Comparison of ENCODE assay signal across 32 cellular contexts in the genomic region with DNA sequence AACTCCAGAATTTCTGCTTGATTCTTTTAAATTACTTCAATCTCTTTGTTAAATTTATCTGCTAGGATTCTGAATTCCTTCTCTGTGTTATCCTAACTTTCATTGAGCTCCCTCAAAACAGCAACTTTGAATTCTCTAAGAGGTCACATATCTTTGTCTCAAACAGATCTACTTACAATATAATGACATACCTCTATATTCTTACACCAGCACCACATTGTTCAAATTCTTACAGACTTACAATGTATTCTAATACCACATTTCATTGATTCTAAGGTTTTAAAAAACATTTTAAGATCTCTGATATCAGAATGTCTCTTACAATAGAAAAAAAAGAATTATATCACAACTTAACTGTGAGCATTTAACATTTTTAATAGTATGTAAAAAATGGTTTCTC.
"Had no signal": no experiment of that assay in that cellular context is flagged by ENCODE, and none has a peak within 500 bp of the region (broad histone marks: within the 10 kb centered on the region; RNA-seq: fewer than 3 reads in every experiment).

No MANE protein-coding gene starts in this region.

- H3K4me3 Mint-ChIP-seq: activated CD4-positive, alpha-beta memory T cell treated with anti-CD3 and anti-CD28 coated beads, Interleukin-2, amount 10 ng/mL, durations not matched to agents 7 days and 5 days; activated CD4-positive, alpha-beta T cell treated with anti-CD3 and anti-CD28 coated beads, Interleukin-2, amount 10 ng/mL, durations not matched to agents 7 days and 5 days; activated naive CD4-positive, alpha-beta T cell treated with anti-CD3 and anti-CD28 coated beads, Interleukin-2, amount 50 U/mL, for 24 hours; activated naive CD8-positive, alpha-beta T cell treated with anti-CD3 and anti-CD28 coated beads, Interleukin-2, amount 50 U/mL, for 24 hours; activated T-cell treated with anti-CD3 and anti-CD28 coated beads, Interleukin-2, amount 50 U/mL, for 4 hours; effector memory CD8-positive, alpha-beta T cell; mesothelial cell of epicardium; naive B cell; nephron progenitor cell; stimulated activated effector memory CD8-positive, alpha-beta T cell treated with anti-CD3 and anti-CD28 coated beads, Interleukin-12 subunit alpha, Interleukin-12 subunit beta, amount 100 ng/mL, for 72 hours; stimulated activated naive CD8-positive, alpha-beta T cell treated with anti-CD3 and anti-CD28 coated beads, Interleukin-15, Interleukin-2, amounts not matched to agents 100 ng/mL and 50 ng/mL, for 24 hours; T-helper 17 cell; type B pancreatic cell; WTC11 had no signal

- H3K9me3 Mint-ChIP-seq: activated CD4-positive, alpha-beta memory T cell treated with anti-CD3 and anti-CD28 coated beads, Interleukin-2, amount 10 ng/mL, durations not matched to agents 7 days and 5 days; activated CD4-positive, alpha-beta T cell treated with anti-CD3 and anti-CD28 coated beads, Interleukin-2, amount 10 ng/mL, durations not matched to agents 7 days and 5 days; activated T-cell treated with anti-CD3 and anti-CD28 coated beads, Interleukin-2, amount 50 U/mL, for 4 hours; activated T-helper 2 cell treated with anti-CD3 and anti-CD28 coated beads, Interferon-gamma antibody, Interleukin-2, Interleukin-4, amounts not matched to agents 10 μg/mL and 5 μg/mL and 100 μg/mL, durations not matched to agents 14 hours and 24 hours and 36 hours; stimulated activated effector memory CD8-positive, alpha-beta T cell treated with anti-CD3 and anti-CD28 coated beads, Interleukin-12 subunit alpha, Interleukin-12 subunit beta, amount 100 ng/mL, for 72 hours; type B pancreatic cell had no signal

- FAIRE-seq: endothelial cell of umbilical vein had no signal

- H3K4me1 ChIP-seq: gastroesophageal sphincter, uterus had no signal

- H3K4me1 Mint-ChIP-seq: activated CD4-positive, alpha-beta memory T cell treated with anti-CD3 and anti-CD28 coated beads, Interleukin-2, amount 10 ng/mL, durations not matched to agents 7 days and 5 days; activated CD4-positive, alpha-beta T cell treated with anti-CD3 and anti-CD28 coated beads, Interleukin-2, amount 10 ng/mL, durations not matched to agents 7 days and 5 days; activated naive CD4-positive, alpha-beta T cell treated with anti-CD3 and anti-CD28 coated beads, Interleukin-2, amount 50 U/mL, for 24 hours; activated naive CD8-positive, alpha-beta T cell treated with anti-CD3 and anti-CD28 coated beads, Interleukin-2, amount 50 U/mL, for 24 hours; mesothelial cell of epicardium; naive B cell; nephron progenitor cell; stimulated activated effector memory CD8-positive, alpha-beta T cell treated with anti-CD3 and anti-CD28 coated beads, Interleukin-12 subunit alpha, Interleukin-12 subunit beta, amount 100 ng/mL, for 72 hours; T-helper 17 cell; WTC11 had no signal

- H3K9me3 ChIP-seq: neutrophil, uterus had no signal

- ATAC-seq: activated naive CD8-positive, alpha-beta T cell treated with anti-CD3 and anti-CD28 coated beads, Interleukin-2, amount 50 U/mL, for 24 hours; activated T-cell treated with anti-CD3 and anti-CD28 coated beads, Interleukin-2, amount 50 U/mL, for 4 hours; effector memory CD8-positive, alpha-beta T cell; gastroesophageal sphincter; left colon; sciatic nerve; stimulated activated effector memory CD8-positive, alpha-beta T cell treated with anti-CD3 and anti-CD28 coated beads, Interleukin-12 subunit alpha, Interleukin-12 subunit beta, amount 100 ng/mL, for 72 hours; T-helper 17 cell; WTC11 had no signal

- H3K4me3 ChIP-seq: gastroesophageal sphincter, uterus had no signal

- H3K27ac ChIP-seq: gastroesophageal sphincter, neutrophil, uterus had no signal

- H3K36me3 ChIP-seq: gastroesophageal sphincter, neutrophil, uterus had no signal

- H3K27me3 Mint-ChIP-seq: activated CD4-positive, alpha-beta memory T cell treated with anti-CD3 and anti-CD28 coated beads, Interleukin-2, amount 10 ng/mL, durations not matched to agents 7 days and 5 days; activated CD4-positive, alpha-beta T cell treated with anti-CD3 and anti-CD28 coated beads, Interleukin-2, amount 10 ng/mL, durations not matched to agents 7 days and 5 days; activated naive CD8-positive, alpha-beta T cell treated with anti-CD3 and anti-CD28 coated beads, Interleukin-2, amount 50 U/mL, for 24 hours; effector memory CD8-positive, alpha-beta T cell; naive B cell; T-helper 17 cell; type B pancreatic cell had no signal

- DNase-seq: activated CD4-positive, alpha-beta memory T cell treated with anti-CD3 and anti-CD28 coated beads, Interleukin-2, amount 10 ng/mL, durations not matched to agents 7 days and 5 days; activated CD4-positive, alpha-beta T cell treated with anti-CD3 and anti-CD28 coated beads for 1 hour; activated CD4-positive, alpha-beta T cell treated with anti-CD3 and anti-CD28 coated beads, Interleukin-2, amount 10 ng/mL, durations not matched to agents 7 days and 5 days; activated CD8-positive, alpha-beta memory T cell treated with anti-CD3 and anti-CD28 coated beads, Interleukin-2, amount 50 U/mL, for 48 hours; activated naive CD8-positive, alpha-beta T cell treated with anti-CD3 and anti-CD28 coated beads, Interleukin-2, amount 50 U/mL, for 24 hours; activated T-cell treated with anti-CD3 and anti-CD28 coated beads, Interleukin-2, amount 50 U/mL, for 4 hours; amygdala; cortex of kidney; effector memory CD8-positive, alpha-beta T cell; hippocampal formation; kidney; left colon; mammary epithelial cell; naive B cell; nephron progenitor cell; small intestine; stimulated activated CD4-positive, alpha-beta T cell treated with anti-CD3 and anti-CD28 coated beads, Interleukin-4, amount 100 ng/mL, for 24 hours; substantia nigra; T-helper 17 cell; T1000; uterus had no signal

- H3K27ac Mint-ChIP-seq: activated CD4-positive, alpha-beta memory T cell treated with anti-CD3 and anti-CD28 coated beads, Interleukin-2, amount 10 ng/mL, durations not matched to agents 7 days and 5 days; activated CD4-positive, alpha-beta T cell treated with anti-CD3 and anti-CD28 coated beads, Interleukin-2, amount 10 ng/mL, durations not matched to agents 7 days and 5 days; activated naive CD4-positive, alpha-beta T cell treated with anti-CD3 and anti-CD28 coated beads, Interleukin-2, amount 50 U/mL, for 24 hours; activated naive CD8-positive, alpha-beta T cell treated with anti-CD3 and anti-CD28 coated beads, Interleukin-2, amount 50 U/mL, for 24 hours; activated T-helper 2 cell treated with anti-CD3 and anti-CD28 coated beads, Interferon-gamma antibody, Interleukin-2, Interleukin-4, amounts not matched to agents 10 μg/mL and 5 μg/mL and 100 μg/mL, durations not matched to agents 14 hours and 24 hours and 36 hours; effector memory CD8-positive, alpha-beta T cell; mesothelial cell of epicardium; naive B cell; nephron progenitor cell; stimulated activated effector memory CD8-positive, alpha-beta T cell treated with anti-CD3 and anti-CD28 coated beads, Interleukin-12 subunit alpha, Interleukin-12 subunit beta, amount 100 ng/mL, for 72 hours; stimulated activated naive CD8-positive, alpha-beta T cell treated with anti-CD3 and anti-CD28 coated beads, Interleukin-15, Interleukin-2, amounts not matched to agents 100 ng/mL and 50 ng/mL, for 24 hours; T-helper 17 cell; type B pancreatic cell; WTC11 had no signal

- H3K27me3 ChIP-seq: gastroesophageal sphincter, neutrophil, uterus had no signal
